In genomic region chr2:30481323-30481800, GRCh38 we compare ENCODE assay signal across 10 cellular contexts. TPM values are rescaled to one million over a fixed set of nuclear protein-coding genes. Genes with fewer than 3 reads are reported as not detected.
DNase-seq lines count a peak whose midpoint lies in the region; ATAC-seq and TF ChIP-seq lines count a peak whose summit lies in the region.
"Had no signal": no experiment of that assay in that cellular context is flagged by ENCODE, and none has a peak within 500 bp of the region (broad histone marks: within the 10 kb centered on the region; RNA-seq: fewer than 3 reads in every experiment).

No MANE protein-coding gene starts in this region.

- H2BK120ac ChIP-seq in mesenchymal stem cell (ENCODE audit: low read depth, low read length) = no peak overlapping the region

- no peak overlapping the region for H2BK15ac ChIP-seq in mesenchymal stem cell (ENCODE audit: low read depth, poor library complexity, severe bottlenecking)

- peaks cover 10% of the 10 kb centered on the region for H3K79me1 ChIP-seq in mesenchymal stem cell (replicated peaks; ENCODE audit: low read length, poor library complexity, severe bottlenecking)

- H3K79me2 ChIP-seq in SK-N-SH (ENCODE audit: insufficient read depth) (peaks cover 18% of the 10 kb centered on the region; the same call in 1 of the 2 replicates), MM.1S (ENCODE audit: low read length) (no peaks in the 10 kb centered on the region)

- H3K4me2 ChIP-seq in BLaER1 (peak overlapping the region; percentile 63), mesenchymal stem cell (ENCODE audit: low read length, poor library complexity, severe bottlenecking) (no peak overlapping the region), SK-N-SH (no peak overlapping the region), MM.1S (ENCODE audit: low read depth, low read length) (no peak overlapping the region)

- DNase-seq in KG1 (lab: John Stamatoyannopoulos, UW) = peak; percentile 25
- DNase-seq in mesenchymal stem cell = no peak
- DNase-seq in SK-N-SH = no peak
- no peak for DNase-seq in activated CD4-positive, alpha-beta T cell treated with anti-CD3 and anti-CD28 coated beads for 4 hours
- DNase-seq in MM.1S = no peak
- DNase-seq: NCI-H1048 had no signal

- no peak overlapping the region for H3K14ac ChIP-seq in mesenchymal stem cell (ENCODE audit: low read length in 2 of 2)

- H3K9me2 ChIP-seq in SK-N-SH (no peaks in the 10 kb centered on the region), MM.1S (replicated peaks; ENCODE audit: insufficient read depth, low read length) (no peaks in the 10 kb centered on the region)

- peaks cover 6% of the 10 kb centered on the region for H3K36me3 ChIP-seq in BLaER1
- no peaks in the 10 kb centered on the region for H3K36me3 ChIP-seq in mesenchymal stem cell (ENCODE audit: control insufficient read depth in 1 of 2, insufficient read depth in 2 of 2, low read depth in 1 of 2, low read length in 2 of 2)
- peaks cover 0 to 9% of the 10 kb centered on the region in 2 experiments for H3K36me3 ChIP-seq in SK-N-SH (replicated peaks in 1 of 2; ENCODE audit: control insufficient read depth in 1 of 2, insufficient read depth in 2 of 2, low read length in 1 of 2)
- no peaks in the 10 kb centered on the region for H3K36me3 ChIP-seq in MM.1S (replicated peaks; ENCODE audit: insufficient read depth, low read length)
- H3K36me3 ChIP-seq: prostate gland had no signal

- H2AFZ ChIP-seq in mesenchymal stem cell (ENCODE audit: low read depth, low read length) (no peak overlapping the region), SK-N-SH (ENCODE audit: low read depth) (no peak overlapping the region), MM.1S (ENCODE audit: low read length) (no peak overlapping the region)

- H2AK5ac ChIP-seq in mesenchymal stem cell (ENCODE audit: low read length, severe bottlenecking) = peak overlapping the region; percentile 94

- H3K9me3 ChIP-seq in BLaER1 = no peaks in the 10 kb centered on the region
- no peaks in the 10 kb centered on the region for H3K9me3 ChIP-seq in mesenchymal stem cell (ENCODE audit: control insufficient read depth, low read length)
- H3K9me3 ChIP-seq in SK-N-SH = no peaks in the 10 kb centered on the region
- H3K9me3 ChIP-seq in MM.1S (replicated peaks; ENCODE audit: insufficient read depth, low read length) = no peaks in the 10 kb centered on the region
- H3K9me3 ChIP-seq: prostate gland had no signal

- H4K20me1 ChIP-seq in BLaER1 = 0 out of 2 replicates have a peak, but pooled peaks cover 1% of the 10 kb centered on the region
- H4K20me1 ChIP-seq in SK-N-SH (ENCODE audit: insufficient read depth) = no peaks in the 10 kb centered on the region
- no peaks in the 10 kb centered on the region for H4K20me1 ChIP-seq in MM.1S (ENCODE audit: insufficient read depth, low read length)

- peaks cover 21% of the 10 kb centered on the region for H3K36me3 Mint-ChIP-seq in activated T-helper 17 cell treated with anti-CD3 and anti-CD28 coated beads, Interleukin-2, amount 50 U/mL, for 72 hours (ENCODE audit: low read depth)

- TF ChIP-seq CTCF in SK-N-SH (IDR thresholded peaks at IDR 0.05) (no peak), MM.1S (IDR thresholded peaks at IDR 0.05; ENCODE audit: low read length) (no peak)

- H3K27me3 ChIP-seq in BLaER1 = no peaks in the 10 kb centered on the region
- no peaks in the 10 kb centered on the region for H3K27me3 ChIP-seq in mesenchymal stem cell (ENCODE audit: control insufficient read depth in 1 of 2, insufficient read depth in 1 of 2, low read length in 2 of 2)
- H3K27me3 ChIP-seq in SK-N-SH (ENCODE audit: insufficient read depth) = no peaks in the 10 kb centered on the region
- no peaks in the 10 kb centered on the region for H3K27me3 ChIP-seq in MM.1S (replicated peaks; ENCODE audit: insufficient read depth, low read length)

- peaks cover 14% of the 10 kb centered on the region for H3K4me1 Mint-ChIP-seq in activated T-helper 17 cell treated with anti-CD3 and anti-CD28 coated beads, Interleukin-2, amount 50 U/mL, for 72 hours

- H4K91ac ChIP-seq in mesenchymal stem cell (ENCODE audit: low read length) = no peak overlapping the region

- H3F3A ChIP-seq in SK-N-SH (replicated peaks; ENCODE audit: insufficient read depth) (no peaks in the 10 kb centered on the region), MM.1S (ENCODE audit: insufficient read depth, low read length) (no peaks in the 10 kb centered on the region)

- H3K9ac ChIP-seq in BLaER1 (no peak overlapping the region), mesenchymal stem cell (ENCODE audit: low read length) (no peak overlapping the region), SK-N-SH (no peak overlapping the region), MM.1S (ENCODE audit: low read length) (no peak overlapping the region)

- WGBS in mesenchymal stem cell = 73% methylated on average over 3 of the region's 3 CpGs
- 91% methylated on average over 3 of the region's 3 CpGs for WGBS in SK-N-SH (ENCODE audit: low lambda C conversion rate)

- no peak overlapping the region for H4K8ac ChIP-seq in mesenchymal stem cell (ENCODE audit: low read length)

- H3K18ac ChIP-seq in mesenchymal stem cell (ENCODE audit: low read depth in 1 of 2, low read length in 2 of 2) = peak overlapping the region in 1 of 2 experiments; percentile 5

- no peak for TF ChIP-seq EP300 in SK-N-SH (IDR thresholded peaks at IDR 0.05; ENCODE audit: borderline replicate concordance in 1 of 2, low read depth in 1 of 2, low read length in 1 of 2)

- H2BK12ac ChIP-seq in mesenchymal stem cell (ENCODE audit: low read length in 2 of 2) = no peak overlapping the region

- no peak overlapping the region for H3K4ac ChIP-seq in mesenchymal stem cell (ENCODE audit: low read depth in 1 of 2, low read length in 2 of 2)

- no peak for ATAC-seq in activated T-helper 17 cell treated with anti-CD3 and anti-CD28 coated beads, Interleukin-2, amount 50 U/mL, for 72 hours (replicated peaks)
- no peak for ATAC-seq in GM21825 (IDR thresholded peaks at IDR 0.05; ENCODE audit: unreplicated experiment)

- H2BK5ac ChIP-seq in mesenchymal stem cell (ENCODE audit: low read depth, low read length, poor library complexity, severe bottlenecking) = no peak overlapping the region

- H3K27ac Mint-ChIP-seq in activated T-helper 17 cell treated with anti-CD3 and anti-CD28 coated beads, Interleukin-2, amount 50 U/mL, for 72 hours = peak overlapping the region; percentile 14

- H3K4me1 ChIP-seq in BLaER1 (peaks cover 35% of the 10 kb centered on the region), mesenchymal stem cell (ENCODE audit: control insufficient read depth, insufficient read depth, low read depth, low read length) (peaks cover 2% of the 10 kb centered on the region), SK-N-SH (ENCODE audit: control insufficient read depth in 1 of 2, insufficient read depth in 2 of 2, low read depth in 1 of 2, low read length in 1 of 2) (peaks cover 0 to 17% of the 10 kb centered on the region in 2 experiments; a peak in 2 of 4 replicates), MM.1S (ENCODE audit: low read length) (no peaks in the 10 kb centered on the region)
- H3K4me1 ChIP-seq: prostate gland had no signal

- POLR2A ChIA-PET in SK-N-SH (lab: Yijun Ruan, JAX) = interaction anchor here (1.1 kb wide), 1 partner anchor 35 kb away, joined by 3 read pairs; the partner anchor contains the start of gene LCLAT1

- no peak for TF ChIP-seq RAD21 in SK-N-SH (IDR thresholded peaks at IDR 0.05; ENCODE audit: low read length)

- H3K23ac ChIP-seq in mesenchymal stem cell (ENCODE audit: low read length in 2 of 2) = no peak overlapping the region

- H3K4me3 ChIP-seq in BLaER1 (no peak overlapping the region), mesenchymal stem cell (ENCODE audit: insufficient read depth in 1 of 2, low read depth in 1 of 2, low read length in 2 of 2) (no peak overlapping the region), SK-N-SH (ENCODE audit: low read depth in 2 of 2, low read length in 1 of 2) (no peak overlapping the region), MM.1S (ENCODE audit: low read length) (no peak overlapping the region)
- H3K4me3 ChIP-seq: prostate gland had no signal

- no peaks in the 10 kb centered on the region for H3K9me3 Mint-ChIP-seq in activated T-helper 17 cell treated with anti-CD3 and anti-CD28 coated beads, Interleukin-2, amount 50 U/mL, for 72 hours

- CTCF ChIA-PET in SK-N-SH (lab: Yijun Ruan, JAX) = no interaction called here

- H3K27me3 Mint-ChIP-seq in activated T-helper 17 cell treated with anti-CD3 and anti-CD28 coated beads, Interleukin-2, amount 50 U/mL, for 72 hours = no peaks in the 10 kb centered on the region

- H3K27ac ChIP-seq in BLaER1 (peak overlapping the region; percentile 28; the same call in 1 of the 2 replicates), mesenchymal stem cell (ENCODE audit: low read length, poor library complexity, severe bottlenecking) (no peak overlapping the region), SK-N-SH (ENCODE audit: low read depth in 2 of 2, low read length in 1 of 2) (no peak overlapping the region), MM.1S (ENCODE audit: low read length) (no peak overlapping the region)
- H3K27ac ChIP-seq: prostate gland had no signal

- H3K4me3 Mint-ChIP-seq in activated T-helper 17 cell treated with anti-CD3 and anti-CD28 coated beads, Interleukin-2, amount 50 U/mL, for 72 hours = no peak overlapping the region

TF ChIP-seq in SK-N-SH, 30 proteins besides CTCF, POLR2A, EP300 and RAD21 (continues in another document):
- no peak for TF ChIP-seq USF1 (IDR thresholded peaks at IDR 0.05; ENCODE audit: borderline replicate concordance, low read depth)
- no peak for TF ChIP-seq GABPA (IDR thresholded peaks at IDR 0.05; ENCODE audit: low read depth)
- no peak for TF ChIP-seq MAX (IDR thresholded peaks at IDR 0.05; ENCODE audit: low read depth)
- TF ChIP-seq YY1 (IDR thresholded peaks at IDR 0.05; ENCODE audit: low read depth) = no peak
- no peak for TF ChIP-seq RXRA (IDR thresholded peaks at IDR 0.05; ENCODE audit: borderline replicate concordance, low read depth)
- TF ChIP-seq NRF1 (IDR thresholded peaks at IDR 0.05; ENCODE audit: low read depth, low read length) = no peak
- no peak for TF ChIP-seq FOXM1 (IDR thresholded peaks at IDR 0.05; ENCODE audit: low read depth)
- no peak for TF ChIP-seq RFX5 (IDR thresholded peaks at IDR 0.05; ENCODE audit: low read length)

RNA-seq across cellular contexts. Expression of gene LCLAT1, which starts 34.3 kb away (rescaled TPM):
- 10 to 100 TPM; 14.5 to 18.0 TPM for total RNA-seq in activated T-helper 17 cell treated with anti-CD3 and anti-CD28 coated beads, Interleukin-2, amount 50 U/mL, for 72 hours
- polyA plus RNA-seq in mesenchymal stem cell (2013, experiment 1 of 2) = 10.0 TPM
- polyA plus RNA-seq in mesenchymal stem cell (2013, experiment 2 of 2) = 10.0 TPM
- 6.9 and 7.3 TPM in 2 replicates for polyA plus RNA-seq in SK-N-SH (2012; rRNA removed)
- 9.2 and 9.5 TPM in 2 replicates for polyA plus RNA-seq in SK-N-SH (2012; cell fraction: cytosol; rRNA removed)
- polyA plus RNA-seq in SK-N-SH (2012; cell fraction: nucleus; rRNA removed) = 2.7 and 5.2 TPM in 2 replicates
